ENCODE assay signal across 8 cellular contexts in the genomic region with DNA sequence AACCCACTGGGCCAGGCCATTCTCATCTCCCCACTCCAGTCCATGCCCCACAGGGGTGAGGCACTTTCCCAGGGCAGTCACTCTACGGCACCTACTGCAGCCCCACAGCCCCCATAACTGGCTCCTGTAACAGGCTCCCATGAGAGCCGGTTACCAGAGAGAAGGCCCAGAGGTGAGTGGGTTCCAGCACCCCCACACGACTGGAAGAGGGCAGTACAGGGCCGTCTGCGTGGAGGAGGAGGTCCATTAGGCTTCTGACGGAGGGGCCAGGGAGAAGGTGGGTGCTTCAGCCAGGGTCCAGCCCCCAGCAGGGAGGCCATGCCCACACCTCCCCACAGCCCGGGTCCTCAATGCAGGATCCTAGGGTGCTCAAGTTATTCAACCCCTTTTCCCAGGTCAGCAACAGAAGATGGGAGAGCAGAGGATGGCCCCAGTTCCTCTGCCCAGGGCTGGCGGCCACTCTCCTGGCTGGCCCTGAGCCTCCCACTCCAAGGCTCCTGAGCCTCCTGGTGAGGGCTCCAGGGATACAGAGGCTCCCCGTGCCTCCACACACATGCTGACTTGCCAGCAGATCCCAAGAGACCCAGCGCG. TPM values are rescaled to one million over a fixed set of nuclear protein-coding genes. Genes with fewer than 3 reads are reported as not detected.
DNase-seq lines count a peak whose midpoint lies in the region; TF ChIP-seq lines count a peak whose summit lies in the region.

No MANE protein-coding gene starts in this region.

- peaks cover 32% of the 10 kb centered on the region for H3K79me2 ChIP-seq in SK-N-SH (ENCODE audit: insufficient read depth)
- peaks cover 40% of the 10 kb centered on the region for H3K79me2 ChIP-seq in smooth muscle cell (ENCODE audit: low read depth)

- H3K9me3 Mint-ChIP-seq in activated CD4-positive, alpha-beta T cell treated with anti-CD3 and anti-CD28 coated beads, Interleukin-2, amount 10 ng/mL, durations not matched to agents 24 days and 14 days: no peaks in the 10 kb centered on the region

- peak overlapping the region; percentile 88 for H3K4me3 Mint-ChIP-seq in activated CD4-positive, alpha-beta T cell treated with anti-CD3 and anti-CD28 coated beads, Interleukin-2, amount 10 ng/mL, durations not matched to agents 24 days and 14 days

- H3K4me3 ChIP-seq in SK-N-SH (ENCODE audit: low read depth in 2 of 2, low read length in 1 of 2) (peak overlapping the region; percentile 73 to 91), esophagus muscularis mucosa (peak overlapping the region; percentile 67 to 91 (median 81)), smooth muscle cell (peak overlapping the region; percentile 86)

- H3K9ac ChIP-seq in SK-N-SH (peak overlapping the region; percentile 14; the same call in 1 of the 2 replicates), smooth muscle cell (ENCODE audit: low read depth) (peak overlapping the region; percentile 15)

- H3K4me1 Mint-ChIP-seq in activated CD4-positive, alpha-beta T cell treated with anti-CD3 and anti-CD28 coated beads, Interleukin-2, amount 10 ng/mL, durations not matched to agents 24 days and 14 days: peaks cover 18% of the 10 kb centered on the region

- H3K36me3 Mint-ChIP-seq in activated CD4-positive, alpha-beta T cell treated with anti-CD3 and anti-CD28 coated beads, Interleukin-2, amount 10 ng/mL, durations not matched to agents 24 days and 14 days (ENCODE audit: low read depth): peaks cover 5% of the 10 kb centered on the region

- TF ChIP-seq CTCF in SK-N-SH (IDR thresholded peaks at IDR 0.05) (peak; percentile 25; the same call in 1 of the 2 replicates), esophagus muscularis mucosa (IDR thresholded peaks at IDR 0.05) (no peak), smooth muscle cell (IDR thresholded peaks at IDR 0.05; ENCODE audit: borderline replicate concordance, insufficient read depth, poor library complexity, severe bottlenecking) (peak; percentile 9)

- H3K9me3 ChIP-seq in SK-N-SH: no peaks in the 10 kb centered on the region
- H3K9me3 ChIP-seq in esophagus muscularis mucosa: no peaks in the 10 kb centered on the region
- no peaks in the 10 kb centered on the region for H3K9me3 ChIP-seq in smooth muscle cell (replicated peaks; ENCODE audit: low read depth)

- H3K27ac Mint-ChIP-seq in activated CD4-positive, alpha-beta T cell treated with anti-CD3 and anti-CD28 coated beads, Interleukin-2, amount 10 ng/mL, durations not matched to agents 24 days and 14 days: peak overlapping the region; percentile 87

- H3K4me2 ChIP-seq in SK-N-SH (peak overlapping the region; percentile 95), smooth muscle cell (peak overlapping the region; percentile 99)

- no peaks in the 10 kb centered on the region for H3K27me3 Mint-ChIP-seq in activated CD4-positive, alpha-beta T cell treated with anti-CD3 and anti-CD28 coated beads, Interleukin-2, amount 10 ng/mL, durations not matched to agents 24 days and 14 days

- CTCF ChIA-PET in SK-N-SH (lab: Yijun Ruan, JAX): interaction anchor here (1.0 to 1.2 kb wide), 2 partner anchors 20 to 184 kb away, joined by 3 to 4 read pairs; no protein-coding TSS in a partner anchor

- H4K20me1 ChIP-seq in SK-N-SH (ENCODE audit: insufficient read depth): peaks cover 15% of the 10 kb centered on the region; the same call in 1 of the 2 replicates
- peaks cover 81% of the 10 kb centered on the region for H4K20me1 ChIP-seq in smooth muscle cell (ENCODE audit: low read depth)

- H2AFZ ChIP-seq in SK-N-SH (ENCODE audit: low read depth): no peak overlapping the region
- no peak overlapping the region for H2AFZ ChIP-seq in smooth muscle cell (ENCODE audit: low read depth)

- WGBS in SK-N-SH (ENCODE audit: low lambda C conversion rate): 66% methylated on average over 6 of the region's 11 CpGs
- 28% methylated on average over 6 of the region's 11 CpGs for WGBS in esophagus muscularis mucosa
- 55% methylated on average over 11 of the region's 11 CpGs for WGBS in smooth muscle cell (ENCODE audit: low lambda C conversion rate)

- intact Hi-C loops in activated CD4-positive, alpha-beta T cell treated with anti-CD3 and anti-CD28 coated beads, Interleukin-2, amount 10 ng/mL, durations not matched to agents 24 days and 14 days (cut with micrococcal nuclease): loop anchor here (5.0 kb wide), 2 partner anchors 99 to 249 kb away; a partner anchor contains a TSS
- intact Hi-C loops in esophagus muscularis mucosa (cut with DNase I): no loop called here

- H3F3A ChIP-seq in SK-N-SH (replicated peaks; ENCODE audit: insufficient read depth) (no peaks in the 10 kb centered on the region), smooth muscle cell (ENCODE audit: low read depth) (peaks cover 4% of the 10 kb centered on the region)

- H3K27ac ChIP-seq in SK-N-SH (ENCODE audit: low read depth in 2 of 2, low read length in 1 of 2) (peak overlapping the region; percentile 39 to 97; a peak in 2 of 4 replicates), esophagus muscularis mucosa (replicated peaks in 1 of 4) (peak overlapping the region; percentile 79 to 87 (median 84)), smooth muscle cell (ENCODE audit: low read depth) (peak overlapping the region; percentile 75)

- TF ChIP-seq EP300 in SK-N-SH (IDR thresholded peaks at IDR 0.05; ENCODE audit: borderline replicate concordance in 1 of 2, low read depth in 1 of 2, low read length in 1 of 2): no peak
- TF ChIP-seq EP300 in esophagus muscularis mucosa (IDR thresholded peaks at IDR 0.05): no peak

- H3K4me1 ChIP-seq in SK-N-SH (ENCODE audit: control insufficient read depth in 1 of 2, insufficient read depth in 2 of 2, low read depth in 1 of 2, low read length in 1 of 2) (peaks cover 13 to 50% of the 10 kb centered on the region in 2 experiments; a peak in 2 of 4 replicates), esophagus muscularis mucosa (peaks cover 48 to 68% (median 61%) of the 10 kb centered on the region in 4 donors), smooth muscle cell (ENCODE audit: low read depth) (peaks cover 36% of the 10 kb centered on the region)

- H3K27me3 ChIP-seq in SK-N-SH (ENCODE audit: insufficient read depth) (no peaks in the 10 kb centered on the region), esophagus muscularis mucosa (no peaks in the 10 kb centered on the region), smooth muscle cell (ENCODE audit: low read depth) (no peaks in the 10 kb centered on the region)

- POLR2A ChIA-PET in SK-N-SH (lab: Yijun Ruan, JAX): interaction anchor here (1.5 kb wide), 1 partner anchor 69 kb away, joined by 4 read pairs; a partner anchor contains a TSS

- H3K36me3 ChIP-seq in SK-N-SH (replicated peaks in 1 of 2; ENCODE audit: control insufficient read depth in 1 of 2, insufficient read depth in 2 of 2, low read length in 1 of 2) (peaks cover 0 to 12% of the 10 kb centered on the region in 2 experiments), esophagus muscularis mucosa (peaks cover 3 to 18% (median 16%) of the 10 kb centered on the region in 4 donors), smooth muscle cell (ENCODE audit: low read depth) (no peaks in the 10 kb centered on the region)

- peak; percentile 74 for DNase-seq in activated CD4-positive, alpha-beta T cell treated with anti-CD3 and anti-CD28 coated beads, Interleukin-2, amount 10 ng/mL, durations not matched to agents 24 days and 14 days
- no peak for DNase-seq in activated CD4-positive, alpha-beta T cell treated with anti-CD3 and anti-CD28 coated beads, Interleukin-2, amount 50 U/mL, for 48 hours
- DNase-seq in SK-N-SH (peak; percentile 52), esophagus muscularis mucosa (ENCODE audit: extremely low spot score) (no peak), smooth muscle cell (lab: John Stamatoyannopoulos, UW; ENCODE audit: unreplicated experiment) (no peak), NCI-H748 (lab: John Stamatoyannopoulos, UW; ENCODE audit: unreplicated experiment) (no peak), NCI-H1048 (lab: John Stamatoyannopoulos, UW) (no peak)
- DNase-seq in stimulated activated CD4-positive, alpha-beta T cell treated with anti-CD3 and anti-CD28 coated beads, Interleukin-1b, Interleukin-23, amount 100 ng/mL, for 48 hours: no peak

- TF ChIP-seq RAD21 in SK-N-SH (IDR thresholded peaks at IDR 0.05; ENCODE audit: low read length): peak; percentile 38; the same call in 1 of the 2 replicates

- no peaks in the 10 kb centered on the region for H3K9me2 ChIP-seq in SK-N-SH

- TF ChIP-seq POLR2A in esophagus muscularis mucosa (IDR thresholded peaks at IDR 0.05; ENCODE audit: low read depth): no peak

RNA-seq across cellular contexts. Expression of a gene that starts 1.6 kb away (rescaled TPM):
- total RNA-seq in activated CD4-positive, alpha-beta T cell treated with anti-CD3 and anti-CD28 coated beads, Interleukin-2, amount 10 ng/mL, durations not matched to agents 24 days and 14 days: 54.1 and 55.7 TPM in 2 replicates
- 51.7 and 66.4 TPM in 2 replicates for polyA plus RNA-seq in SK-N-SH (2012; rRNA removed)
- polyA plus RNA-seq in SK-N-SH (2012; cell fraction: cytosol; rRNA removed): 8.8 and 14.1 TPM in 2 replicates
- polyA plus RNA-seq in SK-N-SH (2012; cell fraction: nucleus; rRNA removed): 444 and 648 TPM in 2 replicates
- total RNA-seq in esophagus muscularis mucosa: 10 to 100 TPM; 34.8 to 63.2 (median 47.4) TPM
- total RNA-seq in smooth muscle cell: 29.9 and 33.7 TPM in 2 replicates
- 63.9 and 72.6 TPM in 2 replicates for polyA plus RNA-seq in smooth muscle cell

RNA-seq across cellular contexts. Expression of a gene that starts 2.2 kb away (rescaled TPM):
- total RNA-seq in activated CD4-positive, alpha-beta T cell treated with anti-CD3 and anti-CD28 coated beads, Interleukin-2, amount 10 ng/mL, durations not matched to agents 24 days and 14 days: 33.4 and 35.2 TPM in 2 replicates
- polyA plus RNA-seq in SK-N-SH (2012; rRNA removed) (13.9 and 19.0 TPM in 2 replicates), smooth muscle cell (31.4 and 34.1 TPM in 2 replicates)
- polyA plus RNA-seq in SK-N-SH (2012; cell fraction: cytosol; rRNA removed): 7.1 and 11.8 TPM in 2 replicates
- 24.9 and 36.1 TPM in 2 replicates for polyA plus RNA-seq in SK-N-SH (2012; cell fraction: nucleus; rRNA removed)
- total RNA-seq in esophagus muscularis mucosa (10 to 100 TPM; 10.3 to 24.7 (median 21.7) TPM), smooth muscle cell (16.7 and 23.6 TPM in 2 replicates)

RNA-seq across cellular contexts. Expression of a gene that starts 18.3 kb away (rescaled TPM):
- 145 TPM in 2 replicates for total RNA-seq in activated CD4-positive, alpha-beta T cell treated with anti-CD3 and anti-CD28 coated beads, Interleukin-2, amount 10 ng/mL, durations not matched to agents 24 days and 14 days
- polyA plus RNA-seq in SK-N-SH (2012; rRNA removed): 137 and 141 TPM in 2 replicates
- polyA plus RNA-seq in SK-N-SH (2012; cell fraction: cytosol; rRNA removed): 42.5 and 60.8 TPM in 2 replicates
- polyA plus RNA-seq in SK-N-SH (2012; cell fraction: nucleus; rRNA removed): 483 and 499 TPM in 2 replicates
- total RNA-seq in esophagus muscularis mucosa: 100 to 1,000 TPM in 1 of 4 donors, 10 to 100 TPM in 3; 75.9 to 121 (median 87.8) TPM
- total RNA-seq in smooth muscle cell: 48.5 and 49.3 TPM in 2 replicates
- 63.1 and 82.1 TPM in 2 replicates for polyA plus RNA-seq in smooth muscle cell

RNA-seq across cellular contexts. Expression of a gene that starts 18.4 kb away (rescaled TPM):
- 11.5 and 12.3 TPM in 2 replicates for total RNA-seq in activated CD4-positive, alpha-beta T cell treated with anti-CD3 and anti-CD28 coated beads, Interleukin-2, amount 10 ng/mL, durations not matched to agents 24 days and 14 days
- polyA plus RNA-seq in SK-N-SH (2012; rRNA removed) (12.3 and 13.4 TPM in 2 replicates), smooth muscle cell (32.5 and 34.3 TPM in 2 replicates)
- polyA plus RNA-seq in SK-N-SH (2012; cell fraction: cytosol; rRNA removed): 5.8 and 11.0 TPM in 2 replicates
- 9.9 and 14.4 TPM in 2 replicates for polyA plus RNA-seq in SK-N-SH (2012; cell fraction: nucleus; rRNA removed)
- total RNA-seq in esophagus muscularis mucosa (10 to 100 TPM; 15.4 to 44.9 (median 31.5) TPM), smooth muscle cell (13.8 and 16.2 TPM in 2 replicates)

RNA-seq across cellular contexts. Expression of a gene that starts 24.9 kb away (rescaled TPM):
- 0.28 and 0.38 TPM in 2 replicates for total RNA-seq in activated CD4-positive, alpha-beta T cell treated with anti-CD3 and anti-CD28 coated beads, Interleukin-2, amount 10 ng/mL, durations not matched to agents 24 days and 14 days
- polyA plus RNA-seq in SK-N-SH (2012; rRNA removed) (0.06 and 0.08 TPM in 2 replicates), smooth muscle cell (0.39 and 0.79 TPM in 2 replicates)
- 0.03 TPM in 1 of 2 replicates, not detected in the other for polyA plus RNA-seq in SK-N-SH (2012; cell fraction: cytosol; rRNA removed)
- 0.55 and 0.62 TPM in 2 replicates for polyA plus RNA-seq in SK-N-SH (2012; cell fraction: nucleus; rRNA removed)
- total RNA-seq in esophagus muscularis mucosa (under 1 TPM in 2 of 4 donors, not detected in 2; 0.17 to 0.32 TPM), smooth muscle cell (0.18 and 0.36 TPM in 2 replicates)

Comparison
In these comparisons a context has a peak if more than half of its experiments do, and no peak if none do; other contexts are left out.
1. DNase-seq: peak in activated CD4-positive, alpha-beta T cell treated with anti-CD3 and anti-CD28 coated beads, Interleukin-2, amount 10 ng/mL, durations not matched to agents 24 days and 14 days (single experiment) and SK-N-SH (single experiment); none in activated CD4-positive, alpha-beta T cell treated with anti-CD3 and anti-CD28 coated beads, Interleukin-2, amount 50 U/mL, for 48 hours (0 of 2), esophagus muscularis mucosa (single experiment), smooth muscle cell (single experiment), stimulated activated CD4-positive, alpha-beta T cell treated with anti-CD3 and anti-CD28 coated beads, Interleukin-1b, Interleukin-23, amount 100 ng/mL, for 48 hours (single experiment), NCI-H748 (single experiment) and NCI-H1048 (single experiment).
2. CTCF ChIP-seq: peak in SK-N-SH (single experiment) and smooth muscle cell (single experiment); none in esophagus muscularis mucosa (0 of 3).
3. Peak in every context shown above with its lines, with median percentiles within 50 percentile points of each other: H3K27ac ChIP-seq and H3K4me3 ChIP-seq.